ENCODE assay signal across 12 cellular contexts in genomic region chr12:76636141-76636692, GRCh38.
DNase-seq lines count a peak whose midpoint lies in the region; ATAC-seq and TF ChIP-seq lines count a peak whose summit lies in the region.
"Had no signal": no experiment of that assay in that cellular context is flagged by ENCODE, and none has a peak within 500 bp of the region (broad histone marks: within the 10 kb centered on the region; RNA-seq: fewer than 3 reads in every experiment).

No MANE protein-coding gene starts in this region.

- H3K9me3 Mint-ChIP-seq in activated CD8-positive, alpha-beta memory T cell treated with anti-CD3 and anti-CD28 coated beads, Interleukin-2, amount 10 ng/mL, durations not matched to agents 7 days and 5 days (ENCODE audit: low read depth) = no peaks in the 10 kb centered on the region
- no peaks in the 10 kb centered on the region for H3K9me3 Mint-ChIP-seq in stimulated activated naive CD8-positive, alpha-beta T cell treated with anti-CD3 and anti-CD28 coated beads, Interleukin-15, Interleukin-2, amounts not matched to agents 100 ng/mL and 50 ng/mL, for 24 hours
- H3K9me3 Mint-ChIP-seq: natural killer cell had no signal

- ATAC-seq in activated CD8-positive, alpha-beta memory T cell treated with anti-CD3 and anti-CD28 coated beads, Interleukin-2, amount 10 ng/mL, durations not matched to agents 7 days and 5 days = peak; percentile 42
- ATAC-seq in GM21825 (IDR thresholded peaks at IDR 0.05; ENCODE audit: unreplicated experiment) = no peak
- ATAC-seq: natural killer cell had no signal

- TF ChIP-seq CTCF in fibroblast of the aortic adventitia (IDR thresholded peaks at IDR 0.05; ENCODE audit: insufficient read depth, low read length) = no peak
- TF ChIP-seq CTCF in tibial artery (IDR thresholded peaks at IDR 0.05) = no peak

- no peak overlapping the region for H3K4me3 Mint-ChIP-seq in activated CD8-positive, alpha-beta memory T cell treated with anti-CD3 and anti-CD28 coated beads, Interleukin-2, amount 10 ng/mL, durations not matched to agents 7 days and 5 days
- no peak overlapping the region for H3K4me3 Mint-ChIP-seq in stimulated activated naive CD8-positive, alpha-beta T cell treated with anti-CD3 and anti-CD28 coated beads, Interleukin-15, Interleukin-2, amounts not matched to agents 100 ng/mL and 50 ng/mL, for 24 hours
- H3K4me3 Mint-ChIP-seq: natural killer cell had no signal

- no peak for DNase-seq in activated CD8-positive, alpha-beta memory T cell treated with anti-CD3 and anti-CD28 coated beads, Interleukin-2, amount 10 ng/mL, durations not matched to agents 7 days and 5 days
- no peak for DNase-seq in activated CD8-positive, alpha-beta memory T cell treated with anti-CD3 and anti-CD28 coated beads, Interleukin-2, amount 50 U/mL, for 4 hours
- DNase-seq in SW480 (ENCODE audit: low spot score) (peak; percentile 22), fibroblast of the aortic adventitia (ENCODE audit: low read depth) (peak; percentile 16), ureter (ENCODE audit: low spot score) (no peak), tibial artery (no peak)
- DNase-seq: DMS153, natural killer cell, transverse colon had no signal

- H3K9me3 ChIP-seq in tibial artery = no peaks in the 10 kb centered on the region
- H3K9me3 ChIP-seq: esophagus muscularis mucosa, transverse colon had no signal

- no peak overlapping the region for H3K27ac Mint-ChIP-seq in activated CD8-positive, alpha-beta memory T cell treated with anti-CD3 and anti-CD28 coated beads, Interleukin-2, amount 10 ng/mL, durations not matched to agents 7 days and 5 days
- peak overlapping the region; percentile 53 for H3K27ac Mint-ChIP-seq in stimulated activated naive CD8-positive, alpha-beta T cell treated with anti-CD3 and anti-CD28 coated beads, Interleukin-15, Interleukin-2, amounts not matched to agents 100 ng/mL and 50 ng/mL, for 24 hours
- H3K27ac Mint-ChIP-seq: natural killer cell had no signal

- peaks cover 4% of the 10 kb centered on the region for H3K27me3 Mint-ChIP-seq in activated CD8-positive, alpha-beta memory T cell treated with anti-CD3 and anti-CD28 coated beads, Interleukin-2, amount 10 ng/mL, durations not matched to agents 7 days and 5 days
- H3K27me3 Mint-ChIP-seq in stimulated activated naive CD8-positive, alpha-beta T cell treated with anti-CD3 and anti-CD28 coated beads, Interleukin-15, Interleukin-2, amounts not matched to agents 100 ng/mL and 50 ng/mL, for 24 hours = no peaks in the 10 kb centered on the region

- CTCF ChIA-PET in activated CD8-positive, alpha-beta memory T cell treated with anti-CD3 and anti-CD28 coated beads, Interleukin-2, amount 10 ng/mL, durations not matched to agents 7 days and 5 days (lab: Charles Lee) = interaction anchor here (0.9 to 2.8 kb wide), 3 partner anchors 14 to 375 kb away, joined by 3 to 7 read pairs (median 6); no protein-coding TSS in a partner anchor

- H3K4me3 ChIP-seq in fibroblast of the aortic adventitia (ENCODE audit: low read depth, low read length) (no peak overlapping the region), tibial artery (no peak overlapping the region)
- H3K4me3 ChIP-seq: esophagus muscularis mucosa, transverse colon had no signal

- no peaks in the 10 kb centered on the region for H3K36me3 ChIP-seq in tibial artery
- H3K36me3 ChIP-seq: esophagus muscularis mucosa, transverse colon had no signal

- H3K27me3 ChIP-seq in tibial artery = no peaks in the 10 kb centered on the region
- H3K27me3 ChIP-seq: esophagus muscularis mucosa, transverse colon had no signal

- no peaks in the 10 kb centered on the region for H3K36me3 Mint-ChIP-seq in activated CD8-positive, alpha-beta memory T cell treated with anti-CD3 and anti-CD28 coated beads, Interleukin-2, amount 10 ng/mL, durations not matched to agents 7 days and 5 days
- no peaks in the 10 kb centered on the region for H3K36me3 Mint-ChIP-seq in stimulated activated naive CD8-positive, alpha-beta T cell treated with anti-CD3 and anti-CD28 coated beads, Interleukin-15, Interleukin-2, amounts not matched to agents 100 ng/mL and 50 ng/mL, for 24 hours (ENCODE audit: low read depth)
- H3K36me3 Mint-ChIP-seq: natural killer cell had no signal

- H3K27ac ChIP-seq in tibial artery = no peak overlapping the region
- H3K27ac ChIP-seq: esophagus muscularis mucosa, transverse colon had no signal

- no peaks in the 10 kb centered on the region for H3K4me1 ChIP-seq in tibial artery
- H3K4me1 ChIP-seq: esophagus muscularis mucosa had no signal

- peaks cover 6% of the 10 kb centered on the region for H3K4me1 Mint-ChIP-seq in activated CD8-positive, alpha-beta memory T cell treated with anti-CD3 and anti-CD28 coated beads, Interleukin-2, amount 10 ng/mL, durations not matched to agents 7 days and 5 days
- H3K4me1 Mint-ChIP-seq in stimulated activated naive CD8-positive, alpha-beta T cell treated with anti-CD3 and anti-CD28 coated beads, Interleukin-15, Interleukin-2, amounts not matched to agents 100 ng/mL and 50 ng/mL, for 24 hours (ENCODE audit: low read depth) = peaks cover 15% of the 10 kb centered on the region
- H3K4me1 Mint-ChIP-seq: natural killer cell had no signal

- intact Hi-C loops in tibial artery (cut with DNase I; ENCODE audit: low total_unique reads) = no loop called here

Comparison
In these comparisons a context has a peak if more than half of its experiments do, and no peak if none do; other contexts are left out.
1. DNase-seq: peak in SW480 (single experiment) and fibroblast of the aortic adventitia (single experiment); none in activated CD8-positive, alpha-beta memory T cell treated with anti-CD3 and anti-CD28 coated beads, Interleukin-2, amount 10 ng/mL, durations not matched to agents 7 days and 5 days (single experiment), activated CD8-positive, alpha-beta memory T cell treated with anti-CD3 and anti-CD28 coated beads, Interleukin-2, amount 50 U/mL, for 4 hours (single experiment), ureter (single experiment) and tibial artery (0 of 2).